18 cellular contexts compared by ENCODE assay signal in genomic region chr9:115084709-115085108, GRCh38. TPM values are rescaled to one million over a fixed set of nuclear protein-coding genes. Genes with fewer than 3 reads are reported as not detected.
A peak's percentile ranks its signal among the peaks of the same experiment; 100 is the strongest.
DNase-seq lines count a peak whose midpoint lies in the region; ATAC-seq and TF ChIP-seq lines count a peak whose summit lies in the region.
"Had no signal": no experiment of that assay in that cellular context is flagged by ENCODE, and none has a peak within 500 bp of the region (broad histone marks: within the 10 kb centered on the region; RNA-seq: fewer than 3 reads in every experiment).

No MANE protein-coding gene starts in this region.

- H3K79me2 ChIP-seq in mammary epithelial cell (ENCODE audit: insufficient read depth, low read length) = no peaks in the 10 kb centered on the region

- H2AFZ ChIP-seq in mammary epithelial cell (ENCODE audit: low read depth, low read length) = no peak overlapping the region

- TF ChIP-seq CTCF in mammary epithelial cell (conservative IDR thresholded peaks at IDR 0.05 in 1 of 2, IDR thresholded peaks at IDR 0.05 in 1 of 2; ENCODE audit: extremely low read depth in 1 of 2, insufficient read depth in 1 of 2, low read depth in 1 of 2, low read length in 2 of 2) (no peak), MCF 10A (IDR thresholded peaks at IDR 0.05; ENCODE audit: unreplicated experiment) (no peak), prostate gland (IDR thresholded peaks at IDR 0.05) (no peak), transverse colon (IDR thresholded peaks at IDR 0.05) (no peak)

- no peak overlapping the region for H3K27ac ChIP-seq in mammary epithelial cell (ENCODE audit: insufficient read depth, low read depth, low read length)
- H3K27ac ChIP-seq in prostate gland = no peak overlapping the region
- H3K27ac ChIP-seq in transverse colon = peak overlapping the region in 3 of 4 donors; percentile 0 to 60 (median 13)
- H3K27ac ChIP-seq: 22Rv1, A549, C4-2B, HL-60 had no signal

- POLR2A ChIA-PET in MCF 10A (lab: Yijun Ruan, JAX) = interaction anchor here (1.2 kb wide), 1 partner anchor 11 kb away, joined by 3 read pairs; no protein-coding TSS in a partner anchor

- H3K36me3 ChIP-seq in mammary epithelial cell (ENCODE audit: insufficient read depth, low read length) (no peaks in the 10 kb centered on the region), prostate gland (no peaks in the 10 kb centered on the region), transverse colon (no peaks in the 10 kb centered on the region)
- H3K36me3 ChIP-seq: HAP-1 had no signal

- no peak for TF ChIP-seq EP300 in transverse colon (IDR thresholded peaks at IDR 0.05; ENCODE audit: low read depth)

- intact Hi-C loops in mammary epithelial cell (cut with micrococcal nuclease) (no loop called here), MCF 10A (cut with micrococcal nuclease) (no loop called here), prostate gland (cut with DNase I) (no loop called here), transverse colon (cut with DNase I; ENCODE audit: low total_unique reads) (no loop called here), left ventricle myocardium superior (cut with micrococcal nuclease) (no loop called here)

- H3K27me3 ChIP-seq in mammary epithelial cell (ENCODE audit: insufficient read depth, low read length) (no peaks in the 10 kb centered on the region), prostate gland (replicated peaks; ENCODE audit: insufficient read depth) (no peaks in the 10 kb centered on the region), transverse colon (no peaks in the 10 kb centered on the region)

- H3K4me2 ChIP-seq in mammary epithelial cell (ENCODE audit: insufficient read depth, low read depth, low read length) = no peak overlapping the region
- H3K4me2 ChIP-seq: A549 had no signal

- no peak for TF ChIP-seq POLR2A in prostate gland (IDR thresholded peaks at IDR 0.05)
- TF ChIP-seq POLR2A in transverse colon (IDR thresholded peaks at IDR 0.05) = no peak

- WGBS in mammary epithelial cell (ENCODE audit: low coverage, missing lambda C conversion rate) = 69% methylated on average over 3 of the region's 3 CpGs
- 39% methylated on average over 3 of the region's 3 CpGs for WGBS in prostate gland
- WGBS in transverse colon (ENCODE audit: low coverage in 1 of 2), 2 donors = 84 to 89% methylated on average over 3 of the region's 3 CpGs

- CTCF ChIA-PET in mammary epithelial cell (lab: Charles Lee; ENCODE audit: low non-redundant PET) (no interaction called here), MCF 10A (lab: Yijun Ruan, JAX) (interaction anchor here (0.6 to 0.7 kb wide), 3 partner anchors 162 to 1288 kb away, joined by 3 to 4 read pairs (median 3); no protein-coding TSS in a partner anchor)

- H3K9ac ChIP-seq in mammary epithelial cell (ENCODE audit: insufficient read depth, low read length) = no peak overlapping the region

- DNase-seq in mammary epithelial cell (peak; percentile 80), MCF 10A (ENCODE audit: unreplicated experiment) (no peak), prostate gland (ENCODE audit: low spot score) (peak; percentile 38), transverse colon (no peak), H4 (ENCODE audit: low spot score) (no peak), left ventricle myocardium superior (no peak)
- DNase-seq: AML-193; CD4-positive, alpha-beta T cell; DMS153; DMS79; GDM1 had no signal

- H3K36me3 Mint-ChIP-seq in MCF 10A (ENCODE audit: insufficient read depth, unreplicated experiment) = peaks cover 10% of the 10 kb centered on the region

- H3K4me1 Mint-ChIP-seq in MCF 10A (ENCODE audit: insufficient read depth, unreplicated experiment) = no peaks in the 10 kb centered on the region

- in situ Hi-C loops in mammary epithelial cell (cut with MboI; ENCODE audit: low sequenced_read_pairs in 2 of 2) (no loop called here), transverse colon (cut with MboI; ENCODE audit: low pct_ligation_motif_present in 1 of 4, low pct_unique_long_range_greater_than_20kb in 1 of 4, low sequenced_read_pairs in 3 of 4) (no loop called here)

- H3K9me3 ChIP-seq in mammary epithelial cell (replicated peaks; ENCODE audit: insufficient read depth, low read length) (no peaks in the 10 kb centered on the region), prostate gland (no peaks in the 10 kb centered on the region), transverse colon (no peaks in the 10 kb centered on the region)
- H3K9me3 ChIP-seq: A549, HAP-1 had no signal

- dilution Hi-C loops in mammary epithelial cell (cut with HindIII; ENCODE audit: low sequenced_read_pairs) = no loop called here

- H3K4me1 ChIP-seq in mammary epithelial cell (ENCODE audit: insufficient read depth, low read length) = peaks cover 3% of the 10 kb centered on the region
- H3K4me1 ChIP-seq in prostate gland (replicated peaks) = no peaks in the 10 kb centered on the region
- H3K4me1 ChIP-seq in transverse colon = peaks cover 0 to 4% (median 0%) of the 10 kb centered on the region in 4 donors
- H3K4me1 ChIP-seq: A549, HAP-1 had no signal

- H3K4me3 ChIP-seq in mammary epithelial cell (replicated peaks in 1 of 3; ENCODE audit: insufficient read depth in 1 of 3, low read depth in 2 of 3, low read length in 3 of 3) = no peak overlapping the region
- H3K4me3 ChIP-seq in prostate gland = no peak overlapping the region
- H3K4me3 ChIP-seq in transverse colon = no peak overlapping the region
- H3K4me3 ChIP-seq: A549, HAP-1 had no signal

- no peaks in the 10 kb centered on the region for H3K9me3 Mint-ChIP-seq in MCF 10A (ENCODE audit: unreplicated experiment)
- H3K9me3 Mint-ChIP-seq: CD4-positive, alpha-beta T cell had no signal

- ATAC-seq in esophagus mucosa (peak; percentile 59), HG03108 (IDR thresholded peaks at IDR 0.05; ENCODE audit: unreplicated experiment) (no peak), left ventricle myocardium superior (no peak)
- ATAC-seq: A549 had no signal

- no peak overlapping the region for H3K4me3 Mint-ChIP-seq in MCF 10A (ENCODE audit: unreplicated experiment)
- H3K4me3 Mint-ChIP-seq: CD4-positive, alpha-beta T cell had no signal

- H3K27me3 Mint-ChIP-seq in MCF 10A (ENCODE audit: insufficient read depth, unreplicated experiment) = no peaks in the 10 kb centered on the region
- H3K27me3 Mint-ChIP-seq: CD4-positive, alpha-beta T cell had no signal

- no peaks in the 10 kb centered on the region for H4K20me1 ChIP-seq in mammary epithelial cell (ENCODE audit: insufficient read depth, low read length)

- BruUV-seq in mammary epithelial cell (replicated peaks; lab: Mats Ljungman, UMichigan) = no TSS peak
- no TSS peak for BruUV-seq in MCF 10A (replicated peaks; lab: Mats Ljungman, UMichigan)

- no peak overlapping the region for H3K27ac Mint-ChIP-seq in MCF 10A (ENCODE audit: low read depth, unreplicated experiment)
- H3K27ac Mint-ChIP-seq: CD4-positive, alpha-beta T cell had no signal

RNA-seq across cellular contexts. Expression of gene TNC, which starts 33.2 kb away (rescaled TPM):
- 100 to 1,000 TPM in 1 of 2 donors, 10 to 100 TPM in 1; 85.8 to 178 TPM for total RNA-seq in mammary epithelial cell
- 22.2 TPM for polyA plus RNA-seq in mammary epithelial cell
- 48.1 TPM for polyA minus RNA-seq in mammary epithelial cell
- 49.8 and 82.4 TPM in 2 replicates for total RNA-seq in MCF 10A (2022)
- 56.6 TPM for total RNA-seq in esophagus mucosa
- total RNA-seq in prostate gland = 10 to 100 TPM; 35.4 to 92.5 TPM
- total RNA-seq in transverse colon = 100 to 1,000 TPM in 1 of 4 donors, 10 to 100 TPM in 3; 29.4 to 316 (median 61.9) TPM
- 45.0 and 45.9 TPM in 2 replicates for total RNA-seq in H4 (2014; rRNA removed; shearing (Covaris generic))
- total RNA-seq in left ventricle myocardium superior = 2.5 TPM

Comparison
In these comparisons a context has a peak if more than half of its experiments do, and no peak if none do; other contexts are left out.
1. DNase-seq: peak in mammary epithelial cell (single experiment) and prostate gland (single experiment); none in MCF 10A (single experiment), transverse colon (single experiment), H4 (single experiment) and left ventricle myocardium superior (single experiment).
2. H3K27ac ChIP-seq: peak in transverse colon (3 of 4); none in mammary epithelial cell (single experiment) and prostate gland (0 of 2).